Comparison of ENCODE assay signal across 10 cellular contexts in the genomic region with DNA sequence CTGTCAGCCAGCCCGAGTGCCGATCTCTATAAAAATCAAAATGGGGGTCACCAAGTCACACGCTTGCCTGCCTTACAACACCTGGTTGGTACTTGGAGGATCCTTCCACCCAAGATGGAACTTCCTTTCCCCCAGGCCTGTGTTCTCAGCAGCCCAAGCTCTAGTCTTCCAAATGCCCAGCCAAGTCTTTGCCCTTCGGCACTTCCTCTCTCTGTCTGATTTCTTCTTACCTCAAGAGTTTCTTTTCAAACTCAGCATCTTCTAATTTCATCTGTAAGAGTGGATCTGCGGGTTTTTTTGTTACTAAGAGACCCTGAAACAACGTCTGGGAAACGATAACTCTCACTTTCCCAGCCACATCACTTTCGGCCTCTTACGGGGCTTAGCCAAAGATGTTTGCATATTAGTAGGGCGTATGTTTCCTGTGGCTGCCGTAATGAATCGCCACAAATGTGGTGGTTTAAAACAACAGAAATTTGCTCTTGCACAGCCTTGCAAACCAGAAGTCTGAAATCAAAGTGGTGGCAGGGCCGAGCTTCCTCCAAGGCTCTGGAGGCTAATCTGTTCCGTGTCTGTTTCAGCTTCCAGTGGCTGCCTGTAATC.
DNase-seq lines count a peak whose midpoint lies in the region; ATAC-seq and TF ChIP-seq lines count a peak whose summit lies in the region.
"Had no signal": no experiment of that assay in that cellular context is flagged by ENCODE, and none has a peak within 500 bp of the region (broad histone marks: within the 10 kb centered on the region; RNA-seq: fewer than 3 reads in every experiment).

No MANE protein-coding gene starts in this region.

- intact Hi-C loops in spleen (cut with DNase I; ENCODE audit: low total_unique reads) = no loop called here

- peak; percentile 43 to 89 for ATAC-seq in activated naive CD4-positive, alpha-beta T cell treated with anti-CD3 and anti-CD28 coated beads, Interleukin-2, amount 50 U/mL, for 72 hours
- peak; percentile 94 for ATAC-seq in HG03521 (IDR thresholded peaks at IDR 0.05; ENCODE audit: unreplicated experiment)
- ATAC-seq in stimulated activated memory B cell treated with anti-CD40 and anti-IgM and Interleukin-4, amounts not matched to agents 10 μg/mL and 1 μg/mL and 100 μg/mL, for 72 hours = peak; percentile 76

- no peak overlapping the region for H3K56ac ChIP-seq in H9 (ENCODE audit: insufficient read length, low read depth, low read length)

- H3K4me3 ChIP-seq in spleen = no peak overlapping the region
- H3K4me3 ChIP-seq: dorsolateral prefrontal cortex had no signal

- H3K18ac ChIP-seq in H9 (ENCODE audit: insufficient read length, low read depth, low read length) = no peak overlapping the region

- H3K4me1 ChIP-seq in H9 (ENCODE audit: insufficient read depth, low read length) = peaks cover 5% of the 10 kb centered on the region; the same call in 1 of the 2 replicates
- peaks cover 0 to 5% (median 0%) of the 10 kb centered on the region in 6 donors for H3K4me1 ChIP-seq in spleen

- H2BK15ac ChIP-seq in H9 (ENCODE audit: low read depth, low read length) = no peak overlapping the region

- no peak for TF ChIP-seq CTCF in H9 (conservative IDR thresholded peaks at IDR 0.05)
- TF ChIP-seq CTCF in spleen (IDR thresholded peaks at IDR 0.05 in 8 of 11, conservative IDR thresholded peaks at IDR 0.05 in 3 of 11) = no peak

- H2BK5ac ChIP-seq in H9 (ENCODE audit: insufficient read length, low read length) = no peak overlapping the region

- H3K23me2 ChIP-seq in H9 (ENCODE audit: insufficient read length, low read depth, low read length, poor library complexity, severe bottlenecking) = no peaks in the 10 kb centered on the region

- no peak overlapping the region; a peak in 1 of 5 replicates for H3K4me3 Mint-ChIP-seq in H9
- H3K4me3 Mint-ChIP-seq in stimulated activated memory B cell treated with anti-CD40 and anti-IgM and Interleukin-4, amounts not matched to agents 10 μg/mL and 1 μg/mL and 100 μg/mL, for 72 hours = no peak overlapping the region
- H3K4me3 Mint-ChIP-seq: type B pancreatic cell had no signal

- no CpG with 5 or more reads among the region's 14 CpGs for WGBS in H9 (ENCODE audit: extremely low coverage, insufficient read length, low lambda C conversion rate)
- 36 to 52% (median 43%) methylated on average over 14 of the region's 14 CpGs for WGBS in spleen, 5 donors

- no peak overlapping the region for H3T11ph ChIP-seq in H9 (ENCODE audit: low read length)

- no peak overlapping the region for H3K4ac ChIP-seq in H9 (ENCODE audit: low read depth, low read length)

- H4K20me1 ChIP-seq in H9 (ENCODE audit: control insufficient read depth, insufficient read depth, insufficient read length) = no peaks in the 10 kb centered on the region

- H4K91ac ChIP-seq in H9 (ENCODE audit: insufficient read length, low read depth, low read length) = no peak overlapping the region

- TF ChIP-seq POLR2A in spleen (IDR thresholded peaks at IDR 0.05) = no peak

- H2BK20ac ChIP-seq in H9 (ENCODE audit: low read depth, low read length, poor library complexity, severe bottlenecking) = no peak overlapping the region

- no peak overlapping the region for H2AK5ac ChIP-seq in H9 (ENCODE audit: insufficient read length, low read length)

- no peaks in the 10 kb centered on the region for H3K9me3 Mint-ChIP-seq in activated naive CD4-positive, alpha-beta T cell treated with anti-CD3 and anti-CD28 coated beads, Interleukin-2, amount 50 U/mL, for 72 hours
- no peaks in the 10 kb centered on the region; a peak in 1 of 5 replicates for H3K9me3 Mint-ChIP-seq in H9
- no peaks in the 10 kb centered on the region for H3K9me3 Mint-ChIP-seq in stimulated activated memory B cell treated with anti-CD40 and anti-IgM and Interleukin-4, amounts not matched to agents 10 μg/mL and 1 μg/mL and 100 μg/mL, for 72 hours
- H3K9me3 Mint-ChIP-seq: type B pancreatic cell had no signal

- H3K23ac ChIP-seq in H9 (ENCODE audit: insufficient read length, low read depth, low read length) = no peak overlapping the region

- peak in 1 of 2 donors; percentile 8 for DNase-seq in activated naive CD4-positive, alpha-beta T cell treated with anti-CD3 and anti-CD28 coated beads, Interleukin-2, amount 50 U/mL, for 72 hours (ENCODE audit: low spot score in 2 of 2)
- DNase-seq in activated naive CD4-positive, alpha-beta T cell (lab: John Stamatoyannopoulos, UW) = no peak
- DNase-seq in H9 = no peak
- DNase-seq in spleen = no peak
- DNase-seq in RKO (ENCODE audit: low spot score) = no peak
- DNase-seq in anterior cingulate cortex (lab: John Stamatoyannopoulos, UW) = no peak
- DNase-seq: dorsolateral prefrontal cortex had no signal

- H2BK120ac ChIP-seq in H9 (ENCODE audit: low read depth, low read length, poor library complexity, severe bottlenecking) = no peak overlapping the region

- peaks cover 0 to 29% (median 2%) of the 10 kb centered on the region in 6 donors for H3K36me3 ChIP-seq in spleen

- no peak overlapping the region for H3K14ac ChIP-seq in H9 (ENCODE audit: insufficient read depth, low read length)

- no peak overlapping the region for H3K4me2 ChIP-seq in H9 (ENCODE audit: insufficient read depth, insufficient read length, low read length)

- H2BK12ac ChIP-seq in H9 (ENCODE audit: insufficient read length, low read depth, low read length) = no peak overlapping the region

- H3K27me3 ChIP-seq in H9 (ENCODE audit: insufficient read depth, low read length) (no peaks in the 10 kb centered on the region), spleen (replicated peaks in 1 of 7) (no peaks in the 10 kb centered on the region)
- H3K27me3 ChIP-seq: dorsolateral prefrontal cortex had no signal

- H3K27ac Mint-ChIP-seq in activated naive CD4-positive, alpha-beta T cell treated with anti-CD3 and anti-CD28 coated beads, Interleukin-2, amount 50 U/mL, for 72 hours = no peak overlapping the region
- peak overlapping the region; percentile 6 to 97 (median 59); a peak in 4 of 7 replicates for H3K27ac Mint-ChIP-seq in H9
- H3K27ac Mint-ChIP-seq in stimulated activated memory B cell treated with anti-CD40 and anti-IgM and Interleukin-4, amounts not matched to agents 10 μg/mL and 1 μg/mL and 100 μg/mL, for 72 hours = no peak overlapping the region
- H3K27ac Mint-ChIP-seq: type B pancreatic cell had no signal

- H3K36me3 Mint-ChIP-seq in activated naive CD4-positive, alpha-beta T cell treated with anti-CD3 and anti-CD28 coated beads, Interleukin-2, amount 50 U/mL, for 72 hours = no peaks in the 10 kb centered on the region
- H3K36me3 Mint-ChIP-seq in H9 (ENCODE audit: insufficient read depth in 1 of 3, low read depth in 3 of 3) = peaks cover 3 to 15% (median 8%) of the 10 kb centered on the region in 3 experiments; a peak in 4 of 7 replicates
- H3K36me3 Mint-ChIP-seq in stimulated activated memory B cell treated with anti-CD40 and anti-IgM and Interleukin-4, amounts not matched to agents 10 μg/mL and 1 μg/mL and 100 μg/mL, for 72 hours = no peaks in the 10 kb centered on the region

- H2AFZ ChIP-seq in H9 (ENCODE audit: low read length) = no peak overlapping the region

- H3K9me3 ChIP-seq in H9 (ENCODE audit: control insufficient read depth, low read depth, low read length) (no peaks in the 10 kb centered on the region), spleen (no peaks in the 10 kb centered on the region)

- no peaks in the 10 kb centered on the region for H3K79me1 ChIP-seq in H9 (ENCODE audit: insufficient read depth, low read depth, low read length, poor library complexity, severe bottlenecking)

- no peak overlapping the region for H4K5ac ChIP-seq in H9 (ENCODE audit: insufficient read length, low read depth, low read length)

- no peaks in the 10 kb centered on the region; the same call in 1 of the 2 replicates for H3K27me3 Mint-ChIP-seq in H9 (ENCODE audit: low read depth)
- peaks cover 27% of the 10 kb centered on the region for H3K27me3 Mint-ChIP-seq in stimulated activated memory B cell treated with anti-CD40 and anti-IgM and Interleukin-4, amounts not matched to agents 10 μg/mL and 1 μg/mL and 100 μg/mL, for 72 hours
- H3K27me3 Mint-ChIP-seq: type B pancreatic cell had no signal

- H3K79me2 ChIP-seq in H9 (ENCODE audit: insufficient read depth, low read length) = no peaks in the 10 kb centered on the region

- peaks cover 40 to 53% of the 10 kb centered on the region in 2 experiments for H3K4me1 Mint-ChIP-seq in H9
- peaks cover 17% of the 10 kb centered on the region for H3K4me1 Mint-ChIP-seq in stimulated activated memory B cell treated with anti-CD40 and anti-IgM and Interleukin-4, amounts not matched to agents 10 μg/mL and 1 μg/mL and 100 μg/mL, for 72 hours

- H3K9ac ChIP-seq in H9 (ENCODE audit: extremely low read depth, insufficient read length, low read length) = no peak overlapping the region

- H4K8ac ChIP-seq in H9 (replicated peaks; ENCODE audit: insufficient read length, low read depth, low read length) = no peak overlapping the region

- H3K27ac ChIP-seq in H9 (ENCODE audit: insufficient read length, low read depth, low read length) (no peak overlapping the region), spleen (peak overlapping the region in 4 of 8 donors; percentile 43 to 58 (median 44))
- H3K27ac ChIP-seq: dorsolateral prefrontal cortex had no signal

Comparison
In these comparisons a context has a peak if more than half of its experiments do, and no peak if none do; other contexts are left out.
1. H3K27ac Mint-ChIP-seq: peak in H9 (3 of 3); none in activated naive CD4-positive, alpha-beta T cell treated with anti-CD3 and anti-CD28 coated beads, Interleukin-2, amount 50 U/mL, for 72 hours (0 of 2) and stimulated activated memory B cell treated with anti-CD40 and anti-IgM and Interleukin-4, amounts not matched to agents 10 μg/mL and 1 μg/mL and 100 μg/mL, for 72 hours (single experiment).
2. Peak in every context shown above with its lines, with median percentiles within 50 percentile points of each other: ATAC-seq.